ENCODE assay signal across 20 cellular contexts in the genomic region with DNA sequence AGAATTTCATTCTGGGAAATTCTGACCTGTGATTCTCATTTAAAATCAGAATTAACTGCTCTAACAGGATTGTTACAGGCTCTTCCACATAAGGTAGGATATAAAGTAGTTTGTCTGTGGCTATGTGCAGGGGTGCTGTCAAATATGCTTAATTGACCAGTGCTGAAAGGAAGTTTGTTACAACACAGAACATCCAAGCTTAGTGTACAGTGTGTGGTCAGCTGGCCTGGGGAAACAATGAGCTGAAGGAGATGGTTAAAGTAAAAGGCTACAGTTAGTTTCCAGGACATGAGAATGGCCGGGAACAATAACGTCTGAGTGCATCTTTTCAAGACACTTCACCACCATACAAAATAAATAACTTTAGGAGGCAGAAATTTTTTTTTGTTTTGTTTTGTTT.
"Had no signal": no experiment of that assay in that cellular context is flagged by ENCODE, and none has a peak within 500 bp of the region (broad histone marks: within the 10 kb centered on the region; RNA-seq: fewer than 3 reads in every experiment).

No MANE protein-coding gene starts in this region.

- H3K9me3 ChIP-seq: colonic mucosa, gastrocnemius medialis, suprapubic skin, transverse colon had no signal

- H3K4me1 Mint-ChIP-seq: activated B cell treated with CpG ODN at 0.5 μM for 24 hours; activated naive CD8-positive, alpha-beta T cell treated with anti-CD3 and anti-CD28 coated beads, Interleukin-2, amount 10 ng/mL, durations not matched to agents 7 days and 5 days; brain; central memory CD8-positive, alpha-beta T cell; immature natural killer cell had no signal

- H3K27me3 Mint-ChIP-seq: brain; natural killer cell treated with Interleukin-12 subunit alpha and Interleukin-12 subunit beta and Interleukin-15 and Interleukin-18, amount 100 ng/mL, for 72 hours had no signal

- DNase-seq: activated B cell treated with CpG ODN at 0.5 μM for 24 hours; activated CD4-positive, alpha-beta memory T cell treated with anti-CD3 and anti-CD28 coated beads for 36 hours; activated CD4-positive, alpha-beta T cell treated with anti-CD3 and anti-CD28 coated beads for 4 hours; activated naive CD4-positive, alpha-beta T cell treated with Interleukin-2 at 50 U/mL for 16 hours; activated naive CD8-positive, alpha-beta T cell treated with anti-CD3 and anti-CD28 coated beads, Interleukin-2, amount 10 ng/mL, durations not matched to agents 7 days and 5 days; activated T-cell treated with anti-CD3 and anti-CD28 coated beads, Interleukin-2, amount 50 U/mL, for 1 hour; colonic mucosa; gastrocnemius medialis; immature natural killer cell; kidney glomerular epithelial cell; mesenchymal stem cell; posterior cingulate gyrus; retina; stimulated activated naive CD8-positive, alpha-beta T cell treated with anti-CD3 and anti-CD28 coated beads, Interleukin-15, Interleukin-2, amounts not matched to agents 100 U/mL and 50 U/mL, for 24 hours; transverse colon had no signal

- H3K4me3 Mint-ChIP-seq: activated B cell treated with CpG ODN at 0.5 μM for 24 hours; activated CD4-positive, alpha-beta memory T cell treated with anti-CD3 and anti-CD28 coated beads for 36 hours; activated naive CD8-positive, alpha-beta T cell treated with anti-CD3 and anti-CD28 coated beads, Interleukin-2, amount 10 ng/mL, durations not matched to agents 7 days and 5 days; brain; central memory CD8-positive, alpha-beta T cell; immature natural killer cell; natural killer cell treated with Interleukin-12 subunit alpha and Interleukin-12 subunit beta and Interleukin-15 and Interleukin-18, amount 100 ng/mL, for 72 hours had no signal

- H3K36me3 ChIP-seq: colonic mucosa, gastrocnemius medialis, suprapubic skin had no signal

- H3K4me1 ChIP-seq: colonic mucosa, gastrocnemius medialis, suprapubic skin, transverse colon had no signal

- H3K36me3 Mint-ChIP-seq: activated CD4-positive, alpha-beta memory T cell treated with anti-CD3 and anti-CD28 coated beads for 36 hours; activated naive CD8-positive, alpha-beta T cell treated with anti-CD3 and anti-CD28 coated beads, Interleukin-2, amount 10 ng/mL, durations not matched to agents 7 days and 5 days; brain; immature natural killer cell; natural killer cell treated with Interleukin-12 subunit alpha and Interleukin-12 subunit beta and Interleukin-15 and Interleukin-18, amount 100 ng/mL, for 72 hours had no signal

- H3K27ac Mint-ChIP-seq: activated B cell treated with CpG ODN at 0.5 μM for 24 hours; activated CD4-positive, alpha-beta memory T cell treated with anti-CD3 and anti-CD28 coated beads for 36 hours; activated naive CD8-positive, alpha-beta T cell treated with anti-CD3 and anti-CD28 coated beads, Interleukin-2, amount 10 ng/mL, durations not matched to agents 7 days and 5 days; activated T-helper 2 cell treated with anti-CD3 and anti-CD28 coated beads, Interferon-gamma antibody, Interleukin-2, Interleukin-4, amounts not matched to agents 10 μg/mL and 5 μg/mL and 100 μg/mL, durations not matched to agents 14 hours and 24 hours and 36 hours; brain; immature natural killer cell; natural killer cell treated with Interleukin-12 subunit alpha and Interleukin-12 subunit beta and Interleukin-15 and Interleukin-18, amount 100 ng/mL, for 72 hours had no signal

- H3K27ac ChIP-seq: colonic mucosa, gastrocnemius medialis, suprapubic skin, transverse colon had no signal

- H3K9me3 Mint-ChIP-seq: activated B cell treated with CpG ODN at 0.5 μM for 24 hours; activated CD4-positive, alpha-beta memory T cell treated with anti-CD3 and anti-CD28 coated beads for 36 hours; activated naive CD8-positive, alpha-beta T cell treated with anti-CD3 and anti-CD28 coated beads, Interleukin-2, amount 10 ng/mL, durations not matched to agents 7 days and 5 days; activated T-helper 2 cell treated with anti-CD3 and anti-CD28 coated beads, Interferon-gamma antibody, Interleukin-2, Interleukin-4, amounts not matched to agents 10 μg/mL and 5 μg/mL and 100 μg/mL, durations not matched to agents 14 hours and 24 hours and 36 hours; brain; central memory CD8-positive, alpha-beta T cell; immature natural killer cell; natural killer cell treated with Interleukin-12 subunit alpha and Interleukin-12 subunit beta and Interleukin-15 and Interleukin-18, amount 100 ng/mL, for 72 hours had no signal

- H3K27me3 ChIP-seq: colonic mucosa, gastrocnemius medialis, suprapubic skin, transverse colon had no signal

- H3K4me3 ChIP-seq: colonic mucosa, gastrocnemius medialis, suprapubic skin, transverse colon had no signal
